Comparison of ENCODE assay signal across 8 cellular contexts in genomic region chr16:23829454-23829853, GRCh38. TPM values are rescaled to one million over a fixed set of nuclear protein-coding genes. Genes with fewer than 3 reads are reported as not detected.
"Had no signal": no experiment of that assay in that cellular context is flagged by ENCODE, and none has a peak within 500 bp of the region (broad histone marks: within the 10 kb centered on the region; RNA-seq: fewer than 3 reads in every experiment).

No MANE protein-coding gene starts in this region.

- ATAC-seq: GM12878 had no signal

- H3K4me3 ChIP-seq: GM12878 had no signal

- DNase-seq: GDM1, GF-D8 had no signal

- FAIRE-seq: G401.6, GM12878, GM12892, GM18507, GM19239 had no signal

RNA-seq across cellular contexts. Expression of gene PRKCB, which starts 6.3 kb away (rescaled TPM):
- total RNA-seq: G401 had no signal
